ENCODE assay signal across 17 cellular contexts in genomic region chr13:101397742-101398141, GRCh38. TPM values are rescaled to one million over a fixed set of nuclear protein-coding genes. Genes with fewer than 3 reads are reported as not detected.
DNase-seq lines count a peak whose midpoint lies in the region; ATAC-seq and TF ChIP-seq lines count a peak whose summit lies in the region.
"Had no signal": no experiment of that assay in that cellular context is flagged by ENCODE, and none has a peak within 500 bp of the region (broad histone marks: within the 10 kb centered on the region; RNA-seq: fewer than 3 reads in every experiment).

No MANE protein-coding gene starts in this region.

- H3K36me3 ChIP-seq in thoracic aorta, result no peaks in the 10 kb centered on the region
- no peaks in the 10 kb centered on the region for H3K36me3 ChIP-seq in ascending aorta
- H3K36me3 ChIP-seq: thyroid gland, WERI-Rb-1 had no signal

- no peaks in the 10 kb centered on the region for H3K27me3 Mint-ChIP-seq in activated T-helper 1 cell treated with anti-CD3 and anti-CD28 coated beads, Interleukin-12 subunit alpha, Interleukin-12 subunit beta, Interleukin-2, Interleukin-4 antibody, amounts not matched to agents 30 ng/mL and 10 ng/mL and 1 ng/mL, durations not matched to agents 14 hours and 24 hours and 36 hours (ENCODE audit: insufficient read depth)

- H3K4me1 Mint-ChIP-seq in activated T-helper 1 cell treated with anti-CD3 and anti-CD28 coated beads, Interleukin-12 subunit alpha, Interleukin-12 subunit beta, Interleukin-2, Interleukin-4 antibody, amounts not matched to agents 30 ng/mL and 10 ng/mL and 1 ng/mL, durations not matched to agents 14 hours and 24 hours and 36 hours (ENCODE audit: low read depth), result no peaks in the 10 kb centered on the region

- H3K36me3 Mint-ChIP-seq in activated T-helper 1 cell treated with anti-CD3 and anti-CD28 coated beads, Interleukin-12 subunit alpha, Interleukin-12 subunit beta, Interleukin-2, Interleukin-4 antibody, amounts not matched to agents 30 ng/mL and 10 ng/mL and 1 ng/mL, durations not matched to agents 14 hours and 24 hours and 36 hours (ENCODE audit: low read depth), result no peaks in the 10 kb centered on the region

- DNase-seq in DMS53 (lab: John Stamatoyannopoulos, UW), result peak; percentile 0
- no peak for DNase-seq in DMS53 treated with DMSO at 0.1 percent for 48 hours (lab: John Stamatoyannopoulos, UW; ENCODE audit: unreplicated experiment)
- DNase-seq in amniotic stem cell (lab: John Stamatoyannopoulos, UW), result peak; percentile 46
- peak; percentile 93 to 96 for DNase-seq in foreskin fibroblast
- DNase-seq in thoracic aorta (ENCODE audit: low spot score), result no peak
- DNase-seq in activated T-helper 1 cell treated with anti-CD3 and anti-CD28 coated beads, Interleukin-12 subunit alpha, Interleukin-12 subunit beta, Interleukin-2, Interleukin-4 antibody, amounts not matched to agents 30 ng/mL and 10 ng/mL and 1 ng/mL, durations not matched to agents 14 hours and 24 hours and 36 hours (ENCODE audit: low spot score), result no peak
- DNase-seq in ascending aorta (ENCODE audit: low spot score in 2 of 2), result no peak
- DNase-seq: aorta, NCI-H1436, NCI-H526 treated with DMSO at 0.1 percent for 48 hours, Right ventricle myocardium superior, thyroid gland, WERI-Rb-1 had no signal

- H3K4me3 ChIP-seq in foreskin fibroblast (ENCODE audit: low read depth in 1 of 2, low read length in 2 of 2) (no peak overlapping the region), thoracic aorta (no peak overlapping the region), ascending aorta (no peak overlapping the region)
- H3K4me3 ChIP-seq: GM23338, skin epidermis, thyroid gland had no signal

- H3K9me3 ChIP-seq in thoracic aorta, result no peaks in the 10 kb centered on the region
- no peaks in the 10 kb centered on the region for H3K9me3 ChIP-seq in ascending aorta
- H3K9me3 ChIP-seq: thyroid gland had no signal

- H3K4me1 ChIP-seq in thoracic aorta (ENCODE audit: control insufficient read depth in 1 of 2, low read depth in 2 of 2), result peaks cover 0 to 2% of the 10 kb centered on the region in 2 donors
- H3K4me1 ChIP-seq in ascending aorta, result no peaks in the 10 kb centered on the region
- H3K4me1 ChIP-seq: thyroid gland had no signal

- no peaks in the 10 kb centered on the region for H3K27me3 ChIP-seq in thoracic aorta (replicated peaks; ENCODE audit: insufficient read depth)
- no peaks in the 10 kb centered on the region for H3K27me3 ChIP-seq in ascending aorta
- H3K27me3 ChIP-seq: thyroid gland had no signal

- ATAC-seq in thoracic aorta (ENCODE audit: insufficient number of reproducible peaks, low FRiP score, low read depth) (peak; percentile 26), GM19023 (IDR thresholded peaks at IDR 0.05; ENCODE audit: unreplicated experiment) (no peak)
- ATAC-seq: GM23338 had no signal

- H3K27ac ChIP-seq in thoracic aorta (no peak overlapping the region), ascending aorta (no peak overlapping the region)
- H3K27ac ChIP-seq: 22Rv1, skin epidermis, thyroid gland, WERI-Rb-1 had no signal

- H3K27ac Mint-ChIP-seq in activated T-helper 1 cell treated with anti-CD3 and anti-CD28 coated beads, Interleukin-12 subunit alpha, Interleukin-12 subunit beta, Interleukin-2, Interleukin-4 antibody, amounts not matched to agents 30 ng/mL and 10 ng/mL and 1 ng/mL, durations not matched to agents 14 hours and 24 hours and 36 hours, result no peak overlapping the region
- H3K27ac Mint-ChIP-seq: GM23338 had no signal

- no peaks in the 10 kb centered on the region for H3K9me3 Mint-ChIP-seq in activated T-helper 1 cell treated with anti-CD3 and anti-CD28 coated beads, Interleukin-12 subunit alpha, Interleukin-12 subunit beta, Interleukin-2, Interleukin-4 antibody, amounts not matched to agents 30 ng/mL and 10 ng/mL and 1 ng/mL, durations not matched to agents 14 hours and 24 hours and 36 hours
- H3K9me3 Mint-ChIP-seq: GM23338 had no signal

- intact Hi-C loops in activated T-helper 1 cell treated with anti-CD3 and anti-CD28 coated beads, Interleukin-12 subunit alpha, Interleukin-12 subunit beta, Interleukin-2, Interleukin-4 antibody, amounts not matched to agents 30 ng/mL and 10 ng/mL and 1 ng/mL, durations not matched to agents 14 hours and 24 hours and 36 hours (cut with micrococcal nuclease), result no loop called here
- intact Hi-C loops in ascending aorta (cut with DNase I), result no loop called here

- no peak overlapping the region for H3K4me3 Mint-ChIP-seq in activated T-helper 1 cell treated with anti-CD3 and anti-CD28 coated beads, Interleukin-12 subunit alpha, Interleukin-12 subunit beta, Interleukin-2, Interleukin-4 antibody, amounts not matched to agents 30 ng/mL and 10 ng/mL and 1 ng/mL, durations not matched to agents 14 hours and 24 hours and 36 hours
- H3K4me3 Mint-ChIP-seq: GM23338 had no signal

- TF ChIP-seq CTCF in foreskin fibroblast (IDR thresholded peaks at IDR 0.05; ENCODE audit: low read depth, low read length) (no peak), thoracic aorta (IDR thresholded peaks at IDR 0.05) (no peak), ascending aorta (IDR thresholded peaks at IDR 0.05) (no peak)

RNA-seq across cellular contexts. Expression of gene NALCN, which starts 18.6 kb away (rescaled TPM):
- total RNA-seq in thoracic aorta, result 10 to 100 TPM; 26.9 to 28.6 TPM
- not detected in 2 replicates for total RNA-seq in activated T-helper 1 cell treated with anti-CD3 and anti-CD28 coated beads, Interleukin-12 subunit alpha, Interleukin-12 subunit beta, Interleukin-2, Interleukin-4 antibody, amounts not matched to agents 30 ng/mL and 10 ng/mL and 1 ng/mL, durations not matched to agents 14 hours and 24 hours and 36 hours
- 18.5 TPM for total RNA-seq in ascending aorta

RNA-seq across cellular contexts. Expression of gene ITGBL1, which starts 54.7 kb away (rescaled TPM):
- total RNA-seq in thoracic aorta (100 to 1,000 TPM; 179 to 224 TPM), ascending aorta (47.1 TPM)
- not detected in 2 replicates for total RNA-seq in activated T-helper 1 cell treated with anti-CD3 and anti-CD28 coated beads, Interleukin-12 subunit alpha, Interleukin-12 subunit beta, Interleukin-2, Interleukin-4 antibody, amounts not matched to agents 30 ng/mL and 10 ng/mL and 1 ng/mL, durations not matched to agents 14 hours and 24 hours and 36 hours
- total RNA-seq: GM23338 had no signal

Comparison
In these comparisons a context has a peak if more than half of its experiments do, and no peak if none do; other contexts are left out.
1. DNase-seq: peak in DMS53 (single experiment), amniotic stem cell (single experiment) and foreskin fibroblast (2 of 2); none in DMS53 treated with DMSO at 0.1 percent for 48 hours (single experiment), thoracic aorta (single experiment), activated T-helper 1 cell treated with anti-CD3 and anti-CD28 coated beads, Interleukin-12 subunit alpha, Interleukin-12 subunit beta, Interleukin-2, Interleukin-4 antibody, amounts not matched to agents 30 ng/mL and 10 ng/mL and 1 ng/mL, durations not matched to agents 14 hours and 24 hours and 36 hours (single experiment) and ascending aorta (0 of 2).
2. RNA of gene NALCN, which starts 18.6 kb away (total RNA-seq): 26.9 to 28.6 TPM in thoracic aorta and 18.5 TPM in ascending aorta (single experiment); not detected in activated T-helper 1 cell treated with anti-CD3 and anti-CD28 coated beads, Interleukin-12 subunit alpha, Interleukin-12 subunit beta, Interleukin-2, Interleukin-4 antibody, amounts not matched to agents 30 ng/mL and 10 ng/mL and 1 ng/mL, durations not matched to agents 14 hours and 24 hours and 36 hours; every median in the first group is over 10 times any median in the second.
3. RNA of gene ITGBL1, which starts 54.7 kb away (total RNA-seq): 179 to 224 TPM in thoracic aorta and 47.1 TPM in ascending aorta (single experiment); not detected in activated T-helper 1 cell treated with anti-CD3 and anti-CD28 coated beads, Interleukin-12 subunit alpha, Interleukin-12 subunit beta, Interleukin-2, Interleukin-4 antibody, amounts not matched to agents 30 ng/mL and 10 ng/mL and 1 ng/mL, durations not matched to agents 14 hours and 24 hours and 36 hours; every median in the first group is over 10 times any median in the second.